1 cellular context compared by ENCODE assay signal in the genomic region with DNA sequence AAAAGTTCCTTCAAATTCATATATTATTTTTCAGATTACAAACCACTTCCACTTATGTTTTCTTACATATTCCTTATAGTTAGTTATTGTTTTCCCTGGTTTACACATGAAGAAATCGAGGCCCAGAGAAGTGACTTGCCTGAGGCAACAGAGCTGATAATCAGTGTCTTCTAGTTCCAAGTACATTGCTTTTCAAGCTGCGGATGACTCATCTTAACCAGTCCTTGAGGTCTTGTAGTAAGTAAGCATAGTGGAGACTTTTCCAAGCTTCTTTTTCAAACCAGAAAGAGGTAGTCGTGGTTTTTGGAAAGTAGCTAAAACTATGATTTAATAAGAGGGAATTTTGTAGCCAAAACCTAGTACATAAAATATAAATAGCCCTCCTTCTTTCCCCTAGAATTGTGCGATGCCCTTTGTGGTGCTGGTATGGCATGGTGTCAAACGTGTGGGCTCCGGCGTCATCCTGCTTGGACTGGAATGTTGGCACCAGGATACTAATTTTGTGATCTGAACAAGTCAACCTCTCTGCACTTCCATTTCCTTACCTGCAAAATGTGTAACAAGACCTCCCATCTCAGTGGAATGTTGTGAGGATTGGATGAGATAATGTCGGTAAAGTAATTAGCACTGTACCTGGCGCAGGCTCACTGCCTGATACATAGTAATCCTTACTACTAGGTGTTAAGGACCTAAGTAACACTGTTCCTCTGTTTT.
TF ChIP-seq lines count a peak whose summit lies in the region.

No MANE protein-coding gene starts in this region.

TF ChIP-seq in SK-N-SH treated with all-trans-retinoic acid at 6 μM for 48 hours, 23 proteins besides CTCF, POLR2A, EP300 and RAD21 (continued from another document):
- TF ChIP-seq, protein P1, sequence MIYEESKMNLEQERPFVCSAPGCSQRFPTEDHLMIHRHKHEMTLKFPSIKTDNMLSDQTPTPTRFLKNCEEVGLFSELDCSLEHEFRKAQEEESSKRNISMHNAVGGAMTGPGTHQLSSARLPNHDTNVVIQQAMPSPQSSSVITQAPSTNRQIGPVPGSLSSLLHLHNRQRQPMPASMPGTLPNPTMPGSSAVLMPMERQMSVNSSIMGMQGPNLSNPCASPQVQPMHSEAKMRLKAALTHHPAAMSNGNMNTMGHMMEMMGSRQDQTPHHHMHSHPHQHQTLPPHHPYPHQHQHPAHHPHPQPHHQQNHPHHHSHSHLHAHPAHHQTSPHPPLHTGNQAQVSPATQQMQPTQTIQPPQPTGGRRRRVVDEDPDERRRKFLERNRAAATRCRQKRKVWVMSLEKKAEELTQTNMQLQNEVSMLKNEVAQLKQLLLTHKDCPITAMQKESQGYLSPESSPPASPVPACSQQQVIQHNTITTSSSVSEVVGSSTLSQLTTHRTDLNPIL (CRISPR knock-in tag; IDR thresholded peaks at IDR 0.05; ENCODE audit: low read depth), result no peak
- TF ChIP-seq ZNF70 (CRISPR knock-in tag; IDR thresholded peaks at IDR 0.05) (no peak), CSDC2 (CRISPR knock-in tag; IDR thresholded peaks at IDR 0.05) (no peak), ZNF565 (CRISPR knock-in tag; conservative IDR thresholded peaks at IDR 0.05; ENCODE audit: low read depth) (no peak)
- TF ChIP-seq, protein P2, sequence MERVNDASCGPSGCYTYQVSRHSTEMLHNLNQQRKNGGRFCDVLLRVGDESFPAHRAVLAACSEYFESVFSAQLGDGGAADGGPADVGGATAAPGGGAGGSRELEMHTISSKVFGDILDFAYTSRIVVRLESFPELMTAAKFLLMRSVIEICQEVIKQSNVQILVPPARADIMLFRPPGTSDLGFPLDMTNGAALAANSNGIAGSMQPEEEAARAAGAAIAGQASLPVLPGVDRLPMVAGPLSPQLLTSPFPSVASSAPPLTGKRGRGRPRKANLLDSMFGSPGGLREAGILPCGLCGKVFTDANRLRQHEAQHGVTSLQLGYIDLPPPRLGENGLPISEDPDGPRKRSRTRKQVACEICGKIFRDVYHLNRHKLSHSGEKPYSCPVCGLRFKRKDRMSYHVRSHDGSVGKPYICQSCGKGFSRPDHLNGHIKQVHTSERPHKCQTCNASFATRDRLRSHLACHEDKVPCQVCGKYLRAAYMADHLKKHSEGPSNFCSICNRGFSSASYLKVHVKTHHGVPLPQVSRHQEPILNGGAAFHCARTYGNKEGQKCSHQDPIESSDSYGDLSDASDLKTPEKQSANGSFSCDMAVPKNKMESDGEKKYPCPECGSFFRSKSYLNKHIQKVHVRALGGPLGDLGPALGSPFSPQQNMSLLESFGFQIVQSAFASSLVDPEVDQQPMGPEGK (CRISPR knock-in tag; IDR thresholded peaks at IDR 0.05; ENCODE audit: borderline replicate concordance), result no peak
